1 cellular context compared by ENCODE assay signal in genomic region chr17:259341-259976, GRCh38.
A peak's percentile ranks its signal among the peaks of the same experiment; 100 is the strongest.
TF ChIP-seq lines count a peak whose summit lies in the region.

No MANE protein-coding gene starts in this region.

TF ChIP-seq in GM23338, 12 proteins besides CTCF, POLR2A, EP300 and RAD21 (continued from another document):
- no peak for TF ChIP-seq ZNF462 (CRISPR knock-in tag; IDR thresholded peaks at IDR 0.05)
- TF ChIP-seq NANOG (IDR thresholded peaks at IDR 0.05; ENCODE audit: borderline replicate concordance), result peak; percentile 80; the same call in 1 of the 2 replicates
- TF ChIP-seq STAT1 (IDR thresholded peaks at IDR 0.05; ENCODE audit: unreplicated experiment), result no peak
